In the genomic region with DNA sequence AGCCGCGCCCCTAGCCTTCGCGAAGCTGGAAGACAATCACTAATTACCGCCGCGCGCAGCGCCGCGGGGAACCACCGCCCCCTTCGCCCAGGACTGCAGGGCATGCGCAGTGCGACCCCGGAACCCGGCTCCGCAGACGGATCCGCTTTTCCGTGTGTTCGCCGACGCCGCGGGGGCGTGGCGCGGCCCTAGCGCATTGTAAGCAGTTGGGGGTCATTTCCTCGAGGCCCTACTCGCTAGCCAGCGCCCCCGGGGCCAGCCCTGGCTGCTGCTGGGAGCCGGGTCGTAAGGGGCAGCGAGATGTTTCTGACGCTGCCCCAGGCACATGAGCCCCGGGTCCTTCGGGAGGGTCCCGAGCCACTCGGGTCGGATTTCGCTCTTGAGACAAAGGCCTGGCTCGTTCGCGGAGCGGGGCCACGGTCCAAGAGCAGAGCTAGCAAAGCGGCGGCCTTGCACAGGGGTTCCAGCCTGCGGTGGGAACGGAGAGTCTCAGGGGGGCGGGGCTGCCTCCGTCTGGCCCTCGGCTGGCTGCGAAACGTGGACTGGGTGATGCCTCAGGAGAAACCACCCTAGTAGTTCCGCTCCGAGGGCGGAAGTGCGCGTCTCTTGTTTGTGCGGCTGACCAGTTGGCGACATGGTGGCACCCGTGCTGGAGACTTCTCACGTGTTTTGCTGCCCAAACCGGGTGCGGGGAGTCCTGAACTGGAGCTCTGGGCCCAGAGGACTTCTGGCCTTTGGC, we compare ENCODE assay signal across 8 cellular contexts. TPM values are rescaled to one million over a fixed set of nuclear protein-coding genes. Genes with fewer than 3 reads are reported as not detected.
DNase-seq lines count a peak whose midpoint lies in the region; ATAC-seq and TF ChIP-seq lines count a peak whose summit lies in the region.

ELP2 (plus strand) TSS at position 600 of the 739 bp plus-strand sequence; CDS start at position 635, 35 bp downstream.
SLC39A6 (minus strand) TSS at position 41 of the 739 bp plus-strand sequence. CDS start 2,333 bp downstream, outside the sequence.

- TF ChIP-seq CTCF in spleen (IDR thresholded peaks at IDR 0.05 in 8 of 11, conservative IDR thresholded peaks at IDR 0.05 in 3 of 11) = peak in 4 of 11 experiments; percentile 2 to 21 (median 13)

- ATAC-seq in GM19043 (IDR thresholded peaks at IDR 0.05; ENCODE audit: low read depth, unreplicated experiment) = peak; percentile 90
- peak; percentile 94 for ATAC-seq in HG03354 (IDR thresholded peaks at IDR 0.05; ENCODE audit: poor library complexity, severe bottlenecking, unreplicated experiment)

- H3K4me1 ChIP-seq in spleen = peaks cover 31 to 68% (median 45%) of the 10 kb centered on the region in 6 donors

- H3K36me3 ChIP-seq in spleen = peaks cover 0 to 28% (median under 1%) of the 10 kb centered on the region in 6 donors

- H3K9me3 ChIP-seq in spleen = no peaks in the 10 kb centered on the region

- peak; percentile 100 for DNase-seq in AG20443 (ENCODE audit: low spot score)
- DNase-seq in NCI-H446 (lab: John Stamatoyannopoulos, UW) = peak; percentile 84 to 96
- peak; percentile 87 for DNase-seq in activated CD4-positive, CD25-positive, alpha-beta regulatory T cell treated with anti-CD3 and anti-CD28 coated beads, Interleukin-2, amount 50 U/mL, for 16 hours (ENCODE audit: low read depth, low spot score)
- peak; percentile 93 for DNase-seq in central memory CD4-positive, alpha-beta T cell
- DNase-seq in inferior parietal cortex (ENCODE audit: extremely low spot score) = peak; percentile 94
- peak; percentile 99 for DNase-seq in spleen

- H3K27ac ChIP-seq in spleen = peak within 1 kb of the TSS; percentile 98 to 100 (median 100)

- TF ChIP-seq POLR2A in spleen (IDR thresholded peaks at IDR 0.05) = peak; percentile 13 to 36 (median 33)

- H3K4me3 ChIP-seq in spleen = peak within 1 kb of the TSS; percentile 73 to 98 (median 90)

- WGBS in spleen, 5 donors = 0 to 2% (median 1%) methylated on average over 20 to 69 of the region's 69 CpGs

- intact Hi-C loops in spleen (cut with DNase I; ENCODE audit: low total_unique reads) = no loop called here

- H3K27me3 ChIP-seq in spleen (replicated peaks in 1 of 7) = no peaks in the 10 kb centered on the region

RNA-seq across cellular contexts. Expression of gene ELP2, which starts in this region (rescaled TPM):
- total RNA-seq in spleen = 10 to 100 TPM; 45.7 to 99.7 (median 79.0) TPM
- polyA plus RNA-seq in spleen = 10 to 100 TPM; 50.6 to 72.4 (median 57.0) TPM

RNA-seq across cellular contexts. Expression of gene SLC39A6, which starts in this region (rescaled TPM):
- 10 to 100 TPM; 17.7 to 29.7 (median 24.0) TPM for total RNA-seq in spleen
- polyA plus RNA-seq in spleen = 1 to 10 TPM; 3.9 to 6.9 (median 6.6) TPM

Comparison
In these comparisons a context has a peak if more than half of its experiments do, and no peak if none do; other contexts are left out.
1. Peak in every context shown above with its lines: DNase-seq, ATAC-seq, H3K4me3 ChIP-seq and H3K27ac ChIP-seq.